ENCODE assay signal across 21 cellular contexts in genomic region chr20:8842525-8842924, GRCh38.
"Had no signal": no experiment of that assay in that cellular context is flagged by ENCODE, and none has a peak within 500 bp of the region (broad histone marks: within the 10 kb centered on the region; RNA-seq: fewer than 3 reads in every experiment).

No MANE protein-coding gene starts in this region.

- H3K4me3 Mint-ChIP-seq: mesothelial cell of epicardium; naive B cell; natural killer cell; stimulated activated memory B cell treated with anti-CD40 and anti-IgM and Interleukin-4, amounts not matched to agents 10 μg/mL and 1 μg/mL and 100 μg/mL, for 72 hours; stimulated activated naive CD8-positive, alpha-beta T cell treated with anti-CD3 and anti-CD28 coated beads, Interleukin-15, amount 100 ng/mL, for 72 hours; type B pancreatic cell had no signal

- H3K27me3 Mint-ChIP-seq: naive B cell; progenitor cell of endocrine pancreas; stimulated activated memory B cell treated with anti-CD40 and anti-IgM and Interleukin-4, amounts not matched to agents 10 μg/mL and 1 μg/mL and 100 μg/mL, for 72 hours; stimulated activated naive CD8-positive, alpha-beta T cell treated with anti-CD3 and anti-CD28 coated beads, Interleukin-15, amount 100 ng/mL, for 72 hours; type B pancreatic cell had no signal

- H3K4me1 Mint-ChIP-seq: mesothelial cell of epicardium; naive B cell; stimulated activated memory B cell treated with anti-CD40 and anti-IgM and Interleukin-4, amounts not matched to agents 10 μg/mL and 1 μg/mL and 100 μg/mL, for 72 hours; stimulated activated naive CD8-positive, alpha-beta T cell treated with anti-CD3 and anti-CD28 coated beads, Interleukin-15, amount 100 ng/mL, for 72 hours had no signal

- H3K36me3 Mint-ChIP-seq: naive B cell; natural killer cell; stimulated activated memory B cell treated with anti-CD40 and anti-IgM and Interleukin-4, amounts not matched to agents 10 μg/mL and 1 μg/mL and 100 μg/mL, for 72 hours; type B pancreatic cell had no signal

- DNase-seq: islet precursor cell; left lung; lower lobe of right lung; mammary epithelial cell; mesenchymal stem cell; naive B cell; natural killer cell; ovary; right lobe of liver; stimulated activated CD4-positive, alpha-beta T cell treated with anti-CD3 and anti-CD28 coated beads, Interleukin-1b, Interleukin-23, amount 100 ng/mL, for 48 hours; stimulated activated CD4-positive, alpha-beta T cell treated with anti-CD3 and anti-CD28 coated beads, Interleukin-2, amount 100 ng/mL, for 48 hours; stimulated activated CD4-positive, alpha-beta T cell treated with anti-CD3 and anti-CD28 coated beads, Interleukin-4, amount 100 ng/mL, for 4 hours; stimulated activated CD8-positive, alpha-beta memory T cell treated with anti-CD3 and anti-CD28 coated beads, Interleukin-4, amount 100 ng/mL, for 48 hours; stimulated activated naive CD4-positive, alpha-beta T cell treated with Interleukin-2 at 50 U/mL for 16 hours; stimulated activated naive CD8-positive, alpha-beta T cell treated with anti-CD3 and anti-CD28 coated beads, Interleukin-15, amount 100 ng/mL, for 72 hours; substantia nigra; uterus had no signal

- ATAC-seq: left lung; lower lobe of right lung; natural killer cell; right lobe of liver; stimulated activated memory B cell treated with anti-CD40 and anti-IgM and Interleukin-4, amounts not matched to agents 10 μg/mL and 1 μg/mL and 100 μg/mL, for 72 hours; stimulated activated naive CD8-positive, alpha-beta T cell treated with anti-CD3 and anti-CD28 coated beads, Interleukin-15, amount 100 ng/mL, for 72 hours had no signal

- H3K9me3 Mint-ChIP-seq: natural killer cell; stimulated activated naive CD8-positive, alpha-beta T cell treated with anti-CD3 and anti-CD28 coated beads, Interleukin-15, amount 100 ng/mL, for 72 hours; type B pancreatic cell had no signal

- H3K27ac Mint-ChIP-seq: mesothelial cell of epicardium; naive B cell; natural killer cell; progenitor cell of endocrine pancreas; stimulated activated memory B cell treated with anti-CD40 and anti-IgM and Interleukin-4, amounts not matched to agents 10 μg/mL and 1 μg/mL and 100 μg/mL, for 72 hours; stimulated activated naive CD8-positive, alpha-beta T cell treated with anti-CD3 and anti-CD28 coated beads, Interleukin-15, amount 100 ng/mL, for 72 hours; type B pancreatic cell had no signal
